Comparison of ENCODE assay signal across 1 cellular context in genomic region chr19:51503891-51504290, GRCh38.
A peak's percentile ranks its signal among the peaks of the same experiment; 100 is the strongest.
TF ChIP-seq lines count a peak whose summit lies in the region.

No MANE protein-coding gene starts in this region.

TF ChIP-seq in K562, 482 proteins besides CTCF, POLR2A, EP300 and RAD21:
- TF ChIP-seq SETDB1 (IDR thresholded peaks at IDR 0.05; ENCODE audit: low read length) (no peak), TRIM24 (IDR thresholded peaks at IDR 0.05) (peak in 1 of 2 experiments; percentile 44; a peak in 1 of 4 replicates), ZNF316 (IDR thresholded peaks at IDR 0.05) (peak; percentile 54; the same call in 1 of the 2 replicates), KLF10 (CRISPR knock-in tag; IDR thresholded peaks at IDR 0.05) (no peak), PHF20 (IDR thresholded peaks at IDR 0.05; ENCODE audit: partially characterized antibody) (no peak), TRIM28 (IDR thresholded peaks at IDR 0.05) (0 out of 2 replicates have a peak, but pooled peaks have one; percentile 27)
